Comparison of ENCODE assay signal across 2 cellular contexts in genomic region chr1:27885114-27885528, GRCh38.
A peak's percentile ranks its signal among the peaks of the same experiment; 100 is the strongest.
TF ChIP-seq lines count a peak whose summit lies in the region.

No MANE protein-coding gene starts in this region.

TF ChIP-seq in liver, 16 proteins besides CTCF, POLR2A, EP300 and RAD21:
- TF ChIP-seq EGR1 (IDR thresholded peaks at IDR 0.05; ENCODE audit: low read depth in 2 of 2) (no peak), ATF3 (IDR thresholded peaks at IDR 0.05) (no peak), YY1 (IDR thresholded peaks at IDR 0.05) (peak; percentile 25)

TF ChIP-seq in HepG2, 621 proteins besides CTCF, POLR2A, EP300 and RAD21:
- TF ChIP-seq ZNF761 (CRISPR knock-in tag; conservative IDR thresholded peaks at IDR 0.05) (no peak), SETDB1 (CRISPR knock-in tag; IDR thresholded peaks at IDR 0.05; ENCODE audit: borderline replicate concordance) (no peak), NFKBIZ (CRISPR knock-in tag; IDR thresholded peaks at IDR 0.05) (no peak), ZBTB4 (CRISPR knock-in tag; IDR thresholded peaks at IDR 0.05; ENCODE audit: borderline replicate concordance) (no peak), GATA4 (IDR thresholded peaks at IDR 0.05; ENCODE audit: borderline replicate concordance, low read depth) (no peak), HMGXB3 (CRISPR knock-in tag; IDR thresholded peaks at IDR 0.05; ENCODE audit: borderline replicate concordance) (no peak), MNT (IDR thresholded peaks at IDR 0.05) (no peak), KLF9 (CRISPR knock-in tag; IDR thresholded peaks at IDR 0.05; ENCODE audit: low read depth) (no peak), DRAP1 (CRISPR knock-in tag; IDR thresholded peaks at IDR 0.05) (no peak), FOXO4 (CRISPR knock-in tag; conservative IDR thresholded peaks at IDR 0.05) (no peak)
